ENCODE assay signal across 8 cellular contexts in genomic region chr7:99579956-99580777, GRCh38. TPM values are rescaled to one million over a fixed set of nuclear protein-coding genes. Genes with fewer than 3 reads are reported as not detected.
A peak's percentile ranks its signal among the peaks of the same experiment; 100 is the strongest.
DNase-seq lines count a peak whose midpoint lies in the region; TF ChIP-seq lines count a peak whose summit lies in the region.

No MANE protein-coding gene starts in this region.

- peak overlapping the region; percentile 53 for H3K4me3 ChIP-seq in BJ (ENCODE audit: low read depth, low read length)
- H3K4me3 ChIP-seq in mesenchymal stem cell (ENCODE audit: insufficient read depth in 1 of 2, low read depth in 1 of 2, low read length in 2 of 2), result peak overlapping the region; percentile 51 to 92

- H3K79me1 ChIP-seq in mesenchymal stem cell (replicated peaks; ENCODE audit: low read length, poor library complexity, severe bottlenecking), result peaks cover 4% of the 10 kb centered on the region

- peak overlapping the region; percentile 29 for H4K8ac ChIP-seq in mesenchymal stem cell (ENCODE audit: low read length)

- peaks cover 6% of the 10 kb centered on the region for H3K4me1 ChIP-seq in mesenchymal stem cell (ENCODE audit: control insufficient read depth, insufficient read depth, low read depth, low read length)

- H2AFZ ChIP-seq in mesenchymal stem cell (ENCODE audit: low read depth, low read length), result peak overlapping the region; percentile 19

- peak overlapping the region in 1 of 2 experiments; percentile 49 for H3K4ac ChIP-seq in mesenchymal stem cell (ENCODE audit: low read depth in 1 of 2, low read length in 2 of 2)

- no peak overlapping the region for H2BK5ac ChIP-seq in mesenchymal stem cell (ENCODE audit: low read depth, low read length, poor library complexity, severe bottlenecking)

- H2BK120ac ChIP-seq in mesenchymal stem cell (ENCODE audit: low read depth, low read length), result no peak overlapping the region

- POLR2A ChIA-PET in BJ (lab: Charles Lee), result interaction anchor here (0.9 kb wide), 1 partner anchor 28 kb away, joined by 4 read pairs; no protein-coding TSS in a partner anchor

- no peak overlapping the region for H3K27ac ChIP-seq in mesenchymal stem cell (ENCODE audit: low read length, poor library complexity, severe bottlenecking)

- WGBS in mesenchymal stem cell, result 7% methylated on average over 45 of the region's 54 CpGs

- no peak for DNase-seq in BJ (ENCODE audit: low read depth)
- DNase-seq in NCI-H1105 (lab: John Stamatoyannopoulos, UW), result peak; percentile 56
- peak; percentile 52 to 58 for DNase-seq in activated CD4-positive, alpha-beta T cell treated with anti-CD3 and anti-CD28 coated beads, Interleukin-2, amount 50 U/mL, for 48 hours
- peak; percentile 57 for DNase-seq in effector CD4-positive, alpha-beta T cell
- DNase-seq in mesenchymal stem cell, result peak; percentile 45
- DNase-seq in stimulated activated CD8-positive, alpha-beta memory T cell treated with anti-CD3 and anti-CD28 coated beads, Interleukin-2, amount 100 ng/mL, for 1 hour (ENCODE audit: low read depth in 2 of 2), result peak; percentile 16 to 45
- no peak for DNase-seq in ureter (ENCODE audit: low spot score)
- no peak for DNase-seq in SIG-M5 (lab: John Stamatoyannopoulos, UW)

- peak; percentile 51 for TF ChIP-seq CTCF in BJ (IDR thresholded peaks at IDR 0.05; ENCODE audit: insufficient read depth, low read depth, low read length)

- H4K91ac ChIP-seq in mesenchymal stem cell (ENCODE audit: low read length), result peak overlapping the region; percentile 27

- H3K23ac ChIP-seq in mesenchymal stem cell (ENCODE audit: low read length in 2 of 2), result peak overlapping the region in 1 of 2 experiments; percentile 3

- no peak overlapping the region for H2BK15ac ChIP-seq in mesenchymal stem cell (ENCODE audit: low read depth, poor library complexity, severe bottlenecking)

- H3K27me3 ChIP-seq in BJ (ENCODE audit: control insufficient read depth, insufficient read depth, low read length) (no peaks in the 10 kb centered on the region), mesenchymal stem cell (ENCODE audit: control insufficient read depth in 1 of 2, insufficient read depth in 1 of 2, low read length in 2 of 2) (no peaks in the 10 kb centered on the region)

- H2AK5ac ChIP-seq in mesenchymal stem cell (ENCODE audit: low read length, severe bottlenecking), result no peak overlapping the region

- CTCF ChIA-PET in BJ (lab: Yijun Ruan, JAX), result interaction anchor here (0.8 to 2.1 kb wide), 3 partner anchors 8 to 75 kb away, joined by 3 to 6 read pairs (median 3); no protein-coding TSS in a partner anchor

- peak overlapping the region; percentile 86 for H3K9ac ChIP-seq in mesenchymal stem cell (ENCODE audit: low read length)

- H2BK12ac ChIP-seq in mesenchymal stem cell (ENCODE audit: low read length in 2 of 2), result no peak overlapping the region

- H3K36me3 ChIP-seq in BJ (ENCODE audit: control insufficient read depth, insufficient read depth, low read length) (no peaks in the 10 kb centered on the region), mesenchymal stem cell (ENCODE audit: control insufficient read depth in 1 of 2, insufficient read depth in 2 of 2, low read depth in 1 of 2, low read length in 2 of 2) (peaks cover 1 to 3% of the 10 kb centered on the region in 2 experiments)

- peak overlapping the region; percentile 80 for H3K4me2 ChIP-seq in mesenchymal stem cell (ENCODE audit: low read length, poor library complexity, severe bottlenecking)

- no peaks in the 10 kb centered on the region for H3K9me3 ChIP-seq in mesenchymal stem cell (ENCODE audit: control insufficient read depth, low read length)

- peak overlapping the region in 1 of 2 experiments; percentile 9 for H3K14ac ChIP-seq in mesenchymal stem cell (ENCODE audit: low read length in 2 of 2)

- H3K18ac ChIP-seq in mesenchymal stem cell (ENCODE audit: low read depth in 1 of 2, low read length in 2 of 2), result peak overlapping the region; percentile 6 to 26

RNA-seq across cellular contexts. Expression of gene TMEM225B, which starts 17.9 kb away (rescaled TPM):
- polyA plus RNA-seq in BJ (2011; rRNA removed), result 1.2 and 1.3 TPM in 2 replicates
- polyA minus RNA-seq in BJ (2011; rRNA and poly(A)+ RNA removed), result 0.93 and 1.1 TPM in 2 replicates
- polyA plus RNA-seq in mesenchymal stem cell (2013, experiment 1 of 2), result 0.21 TPM
- 0.16 TPM for polyA plus RNA-seq in mesenchymal stem cell (2013, experiment 2 of 2)
- 2.9 TPM for total RNA-seq in ureter

RNA-seq across cellular contexts. Expression of gene ZNF655, which starts 21.7 kb away (rescaled TPM):
- 47.2 and 56.4 TPM in 2 replicates for polyA plus RNA-seq in BJ (2011; rRNA removed)
- polyA minus RNA-seq in BJ (2011; rRNA and poly(A)+ RNA removed), result 50.5 and 52.5 TPM in 2 replicates
- 38.0 TPM for polyA plus RNA-seq in mesenchymal stem cell (2013, experiment 1 of 2)
- 38.7 TPM for polyA plus RNA-seq in mesenchymal stem cell (2013, experiment 2 of 2)
- 96.5 TPM for total RNA-seq in ureter

RNA-seq across cellular contexts. Expression of gene FAM200A, which starts 28.3 kb away (rescaled TPM):
- polyA plus RNA-seq in BJ (2011; rRNA removed), result 3.8 and 5.9 TPM in 2 replicates
- polyA minus RNA-seq in BJ (2011; rRNA and poly(A)+ RNA removed), result 2.0 and 2.8 TPM in 2 replicates
- 3.8 TPM for polyA plus RNA-seq in mesenchymal stem cell (2013, experiment 1 of 2)
- 4.1 TPM for polyA plus RNA-seq in mesenchymal stem cell (2013, experiment 2 of 2)
- 8.7 TPM for total RNA-seq in ureter

RNA-seq across cellular contexts. Expression of gene ZSCAN25, which starts 36.6 kb away (rescaled TPM):
- polyA plus RNA-seq in BJ (2011; rRNA removed), result 7.7 and 9.3 TPM in 2 replicates
- 14.7 and 15.7 TPM in 2 replicates for polyA minus RNA-seq in BJ (2011; rRNA and poly(A)+ RNA removed)
- polyA plus RNA-seq in mesenchymal stem cell (2013, experiment 1 of 2), result 4.0 TPM
- polyA plus RNA-seq in mesenchymal stem cell (2013, experiment 2 of 2), result 3.9 TPM
- 23.1 TPM for total RNA-seq in ureter

Comparison
In these comparisons a context has a peak if more than half of its experiments do, and no peak if none do; other contexts are left out.
1. DNase-seq: peak in NCI-H1105 (single experiment), activated CD4-positive, alpha-beta T cell treated with anti-CD3 and anti-CD28 coated beads, Interleukin-2, amount 50 U/mL, for 48 hours (2 of 2), effector CD4-positive, alpha-beta T cell (single experiment), mesenchymal stem cell (single experiment) and stimulated activated CD8-positive, alpha-beta memory T cell treated with anti-CD3 and anti-CD28 coated beads, Interleukin-2, amount 100 ng/mL, for 1 hour (2 of 2); none in BJ (single experiment), ureter (single experiment) and SIG-M5 (single experiment).